ENCODE assay signal across 27 cellular contexts in the genomic region with DNA sequence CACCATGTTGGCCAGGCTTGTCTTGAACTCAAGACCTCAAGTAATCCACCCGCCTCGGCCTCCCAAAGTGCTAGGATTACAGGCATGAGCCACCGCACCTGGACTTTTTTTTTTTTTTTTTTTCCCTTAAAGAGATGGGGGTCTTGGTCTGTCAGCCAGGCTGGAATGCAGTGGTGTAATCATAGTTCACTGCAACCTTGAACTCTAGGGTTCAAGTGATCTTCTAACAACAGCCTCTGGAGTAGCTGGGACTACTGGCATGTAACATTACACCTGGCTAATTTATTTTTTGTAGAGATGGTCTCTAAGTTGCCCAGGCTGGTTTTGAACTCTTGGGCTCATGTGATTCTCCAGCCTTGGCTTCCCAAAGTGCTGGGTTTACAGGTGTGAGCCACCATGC.
"Had no signal": no experiment of that assay in that cellular context is flagged by ENCODE, and none has a peak within 500 bp of the region (broad histone marks: within the 10 kb centered on the region; RNA-seq: fewer than 3 reads in every experiment).

No MANE protein-coding gene starts in this region.

- H3K36me3 ChIP-seq: colonic mucosa had no signal

- FAIRE-seq: endometrium, islet of Langerhans, keratinocyte had no signal

- H3K4me3 ChIP-seq: colonic mucosa, esophagus squamous epithelium, gastrocnemius medialis, heart right ventricle, left lung, lower lobe of right lung, mucosa of descending colon had no signal

- H3K27ac ChIP-seq: colonic mucosa, epithelial cell of prostate, esophagus squamous epithelium, gastrocnemius medialis, heart right ventricle, left lung, lower lobe of right lung had no signal

- H3K9me3 ChIP-seq: colonic mucosa, esophagus squamous epithelium, gastrocnemius medialis, heart right ventricle, left lung, lower lobe of right lung, mucosa of descending colon had no signal

- H3K4me3 Mint-ChIP-seq: dendritic cell treated with granulocyte-macrophage colony-stimulating factor and Interleukin-4, amounts not matched to agents 40 ng/mL and 50 ng/mL, for 4 days; effector memory CD8-positive, alpha-beta T cell; endodermal cell; mesothelial cell of epicardium; naive B cell had no signal

- DNase-seq: colonic mucosa; cortex of kidney; effector CD8-positive, alpha-beta T cell; effector memory CD8-positive, alpha-beta T cell; endodermal cell; erythroblast; esophagus squamous epithelium; foreskin fibroblast; gastrocnemius medialis; glutamatergic neuron; head of caudate nucleus; heart right ventricle; hippocampal formation; left cardiac atrium; left lung; left ventricle myocardium superior; lower lobe of right lung; mesenchymal stem cell; mucosa of descending colon; naive B cell had no signal

- H3K27me3 ChIP-seq: colonic mucosa, esophagus squamous epithelium, gastrocnemius medialis, heart right ventricle, left lung had no signal

- H3K27ac Mint-ChIP-seq: dendritic cell treated with granulocyte-macrophage colony-stimulating factor and Interleukin-4, amounts not matched to agents 40 ng/mL and 50 ng/mL, for 4 days; endodermal cell; mesothelial cell of epicardium had no signal

- H3K4me1 Mint-ChIP-seq: endodermal cell had no signal

- ATAC-seq: effector memory CD8-positive, alpha-beta T cell; esophagus mucosa; gastrocnemius medialis; heart right ventricle; left cardiac atrium; left lung; left ventricle myocardium superior; lower lobe of right lung; mucosa of descending colon had no signal

- H3K4me1 ChIP-seq: colonic mucosa, esophagus squamous epithelium, gastrocnemius medialis, heart right ventricle, left lung, lower lobe of right lung had no signal

- H3K27me3 Mint-ChIP-seq: dendritic cell treated with granulocyte-macrophage colony-stimulating factor and Interleukin-4, amounts not matched to agents 40 ng/mL and 50 ng/mL, for 4 days; effector memory CD8-positive, alpha-beta T cell; naive B cell had no signal
